9 cellular contexts compared by ENCODE assay signal in genomic region chr3:119690043-119690656, GRCh38. TPM values are rescaled to one million over a fixed set of nuclear protein-coding genes. Genes with fewer than 3 reads are reported as not detected.
A peak's percentile ranks its signal among the peaks of the same experiment; 100 is the strongest.
DNase-seq lines count a peak whose midpoint lies in the region; ATAC-seq, FAIRE-seq and TF ChIP-seq lines count a peak whose summit lies in the region.
"Had no signal": no experiment of that assay in that cellular context is flagged by ENCODE, and none has a peak within 500 bp of the region (broad histone marks: within the 10 kb centered on the region; RNA-seq: fewer than 3 reads in every experiment).

No MANE protein-coding gene starts in this region.

- H3K9me3 ChIP-seq in MG63 = no peaks in the 10 kb centered on the region; the same call in 1 of the 2 replicates
- no peaks in the 10 kb centered on the region for H3K9me3 ChIP-seq in pancreas

- peak in 47 of 56 donors; percentile 8 to 55 (median 34) for TF ChIP-seq CTCF in dorsolateral prefrontal cortex (IDR thresholded peaks at IDR 0.05 in 54 of 56, conservative IDR thresholded peaks at IDR 0.05 in 2 of 56; ENCODE audit: low read depth in 1 of 56, partially characterized antibody in 56 of 56)
- TF ChIP-seq CTCF in pancreas (IDR thresholded peaks at IDR 0.05) = peak; percentile 23 to 51 (median 42)

- no peak overlapping the region for H3K4me3 ChIP-seq in MG63
- no peak overlapping the region for H3K4me3 ChIP-seq in dorsolateral prefrontal cortex
- H3K4me3 ChIP-seq in pancreas = no peak overlapping the region

- H3K36me3 ChIP-seq in MG63 = no peaks in the 10 kb centered on the region
- H3K36me3 ChIP-seq in pancreas = no peaks in the 10 kb centered on the region

- peak; percentile 7 for DNase-seq in MG63
- no peak for DNase-seq in dorsolateral prefrontal cortex
- no peak for DNase-seq in pancreas
- DNase-seq in NCI-H2196 (lab: John Stamatoyannopoulos, UW; ENCODE audit: unreplicated experiment) = no peak

- H3K27me3 ChIP-seq in MG63 = no peaks in the 10 kb centered on the region
- no peaks in the 10 kb centered on the region for H3K27me3 ChIP-seq in dorsolateral prefrontal cortex
- no peaks in the 10 kb centered on the region for H3K27me3 ChIP-seq in pancreas

- no peaks in the 10 kb centered on the region for H3K4me1 ChIP-seq in pancreas

- H3K27ac ChIP-seq in dorsolateral prefrontal cortex (no peak overlapping the region), pancreas (no peak overlapping the region)

- 43 to 50% methylated on average over 4 of the region's 4 CpGs for WGBS in pancreas, 2 donors

- FAIRE-seq in G401.6 (lab: Jason Lieb, UNC) (peak; percentile 78), pancreas (lab: Jason Lieb, UNC) (no peak)
- FAIRE-seq: TTC549 had no signal

- intact Hi-C loops in dorsolateral prefrontal cortex (cut with DNase I) = no loop called here
- intact Hi-C loops in pancreas (cut with DNase I) = no loop called here

- ATAC-seq in pancreas = peak in 3 of 4 donors; percentile 63 to 80 (median 75)
- no peak for ATAC-seq in GM18861 (IDR thresholded peaks at IDR 0.05; ENCODE audit: unreplicated experiment)
- ATAC-seq in GM21390 (IDR thresholded peaks at IDR 0.05; ENCODE audit: unreplicated experiment) = no peak
- no peak for ATAC-seq in HG02981 (IDR thresholded peaks at IDR 0.05; ENCODE audit: unreplicated experiment)

RNA-seq across cellular contexts. Expression of gene CFAP91, which starts 12.7 kb away (rescaled TPM):
- 0.47 and 1.1 TPM in 2 replicates for total RNA-seq in MG63 (2014; rRNA removed; shearing (Covaris generic); ENCODE audit: low replicate concordance)
- total RNA-seq in dorsolateral prefrontal cortex (10 to 100 TPM in 94 of 120 experiments, 1 to 10 TPM in 26; 6.4 to 19.5 (median 12.4) TPM), pancreas (10 to 100 TPM in 4 of 6 donors, 1 to 10 TPM in 2; 8.6 to 20.9 (median 13.3) TPM)
- polyA plus RNA-seq in pancreas = 10 to 100 TPM in 1 of 2 donors, 1 to 10 TPM in 1; 9.2 to 14.9 TPM

RNA-seq across cellular contexts. Expression of gene COX17, which starts 12.9 kb away (rescaled TPM):
- 1.7 and 15.3 TPM in 2 replicates for total RNA-seq in MG63 (2014; rRNA removed; shearing (Covaris generic); ENCODE audit: low replicate concordance)
- total RNA-seq in dorsolateral prefrontal cortex (10 to 100 TPM; 24.5 to 55.4 (median 36.6) TPM), pancreas (10 to 100 TPM; 13.6 to 24.6 (median 18.6) TPM)
- polyA plus RNA-seq in pancreas = 100 to 1,000 TPM; 118 to 124 TPM

RNA-seq across cellular contexts. Expression of gene POPDC2, which starts 29.8 kb away (rescaled TPM):
- total RNA-seq in MG63 (2014; rRNA removed; shearing (Covaris generic); ENCODE audit: low replicate concordance) = 0.07 TPM in 1 of 2 replicates, not detected in the other
- total RNA-seq in dorsolateral prefrontal cortex (1 to 10 TPM in 111 of 120 experiments, under 1 TPM in 9; 0.47 to 8.0 (median 2.1) TPM), pancreas (1 to 10 TPM in 3 of 6 donors, under 1 TPM in 3; 0.52 to 3.3 (median 1.0) TPM)
- polyA plus RNA-seq in pancreas = 1 to 10 TPM; 4.0 to 6.7 TPM

Comparison
In these comparisons a context has a peak if more than half of its experiments do, and no peak if none do; other contexts are left out.
1. ATAC-seq: peak in pancreas (3 of 4); none in GM18861 (single experiment), GM21390 (single experiment) and HG02981 (single experiment).